ENCODE assay signal across 2 cellular contexts in the genomic region with DNA sequence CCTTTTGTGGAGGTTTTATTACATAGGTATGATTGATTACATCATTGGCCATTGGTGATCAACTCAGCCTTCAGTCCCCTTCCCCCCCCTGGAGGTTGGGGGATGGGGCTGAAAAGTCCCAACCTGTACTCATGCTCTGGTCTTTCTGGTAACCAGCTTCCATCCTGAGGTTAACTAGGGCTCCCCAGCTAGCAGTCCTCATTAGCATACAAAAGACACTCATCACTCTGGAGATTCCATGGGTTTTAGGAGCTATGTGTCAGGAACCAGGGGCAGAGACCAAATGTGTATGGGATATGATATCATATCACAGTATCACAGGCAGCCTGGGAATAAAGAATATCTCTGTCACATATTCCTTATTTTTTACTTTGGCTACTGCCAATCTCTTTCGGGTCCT.
A peak's percentile ranks its signal among the peaks of the same experiment; 100 is the strongest.
TF ChIP-seq lines count a peak whose summit lies in the region.

No MANE protein-coding gene starts in this region.

TF ChIP-seq in WTC11, 78 proteins besides CTCF, POLR2A, EP300 and RAD21:
- TF ChIP-seq ZNF396 (CRISPR knock-in tag; IDR thresholded peaks at IDR 0.05; ENCODE audit: borderline replicate concordance) (no peak), EMX1 (CRISPR knock-in tag; IDR thresholded peaks at IDR 0.05) (no peak), NR2C2 (CRISPR knock-in tag; IDR thresholded peaks at IDR 0.05) (no peak), NFE2L1 (CRISPR knock-in tag; IDR thresholded peaks at IDR 0.05) (no peak), TCF7 (CRISPR knock-in tag; IDR thresholded peaks at IDR 0.05; ENCODE audit: low read depth) (no peak), SOX15 (CRISPR knock-in tag; IDR thresholded peaks at IDR 0.05) (no peak)
- TF ChIP-seq, protein P1, sequence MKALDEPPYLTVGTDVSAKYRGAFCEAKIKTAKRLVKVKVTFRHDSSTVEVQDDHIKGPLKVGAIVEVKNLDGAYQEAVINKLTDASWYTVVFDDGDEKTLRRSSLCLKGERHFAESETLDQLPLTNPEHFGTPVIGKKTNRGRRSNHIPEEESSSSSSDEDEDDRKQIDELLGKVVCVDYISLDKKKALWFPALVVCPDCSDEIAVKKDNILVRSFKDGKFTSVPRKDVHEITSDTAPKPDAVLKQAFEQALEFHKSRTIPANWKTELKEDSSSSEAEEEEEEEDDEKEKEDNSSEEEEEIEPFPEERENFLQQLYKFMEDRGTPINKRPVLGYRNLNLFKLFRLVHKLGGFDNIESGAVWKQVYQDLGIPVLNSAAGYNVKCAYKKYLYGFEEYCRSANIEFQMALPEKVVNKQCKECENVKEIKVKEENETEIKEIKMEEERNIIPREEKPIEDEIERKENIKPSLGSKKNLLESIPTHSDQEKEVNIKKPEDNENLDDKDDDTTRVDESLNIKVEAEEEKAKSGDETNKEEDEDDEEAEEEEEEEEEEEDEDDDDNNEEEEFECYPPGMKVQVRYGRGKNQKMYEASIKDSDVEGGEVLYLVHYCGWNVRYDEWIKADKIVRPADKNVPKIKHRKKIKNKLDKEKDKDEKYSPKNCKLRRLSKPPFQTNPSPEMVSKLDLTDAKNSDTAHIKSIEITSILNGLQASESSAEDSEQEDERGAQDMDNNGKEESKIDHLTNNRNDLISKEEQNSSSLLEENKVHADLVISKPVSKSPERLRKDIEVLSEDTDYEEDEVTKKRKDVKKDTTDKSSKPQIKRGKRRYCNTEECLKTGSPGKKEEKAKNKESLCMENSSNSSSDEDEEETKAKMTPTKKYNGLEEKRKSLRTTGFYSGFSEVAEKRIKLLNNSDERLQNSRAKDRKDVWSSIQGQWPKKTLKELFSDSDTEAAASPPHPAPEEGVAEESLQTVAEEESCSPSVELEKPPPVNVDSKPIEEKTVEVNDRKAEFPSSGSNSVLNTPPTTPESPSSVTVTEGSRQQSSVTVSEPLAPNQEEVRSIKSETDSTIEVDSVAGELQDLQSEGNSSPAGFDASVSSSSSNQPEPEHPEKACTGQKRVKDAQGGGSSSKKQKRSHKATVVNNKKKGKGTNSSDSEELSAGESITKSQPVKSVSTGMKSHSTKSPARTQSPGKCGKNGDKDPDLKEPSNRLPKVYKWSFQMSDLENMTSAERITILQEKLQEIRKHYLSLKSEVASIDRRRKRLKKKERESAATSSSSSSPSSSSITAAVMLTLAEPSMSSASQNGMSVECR (CRISPR knock-in tag; IDR thresholded peaks at IDR 0.05; ENCODE audit: borderline replicate concordance) = no peak
- TF ChIP-seq, protein P2, sequence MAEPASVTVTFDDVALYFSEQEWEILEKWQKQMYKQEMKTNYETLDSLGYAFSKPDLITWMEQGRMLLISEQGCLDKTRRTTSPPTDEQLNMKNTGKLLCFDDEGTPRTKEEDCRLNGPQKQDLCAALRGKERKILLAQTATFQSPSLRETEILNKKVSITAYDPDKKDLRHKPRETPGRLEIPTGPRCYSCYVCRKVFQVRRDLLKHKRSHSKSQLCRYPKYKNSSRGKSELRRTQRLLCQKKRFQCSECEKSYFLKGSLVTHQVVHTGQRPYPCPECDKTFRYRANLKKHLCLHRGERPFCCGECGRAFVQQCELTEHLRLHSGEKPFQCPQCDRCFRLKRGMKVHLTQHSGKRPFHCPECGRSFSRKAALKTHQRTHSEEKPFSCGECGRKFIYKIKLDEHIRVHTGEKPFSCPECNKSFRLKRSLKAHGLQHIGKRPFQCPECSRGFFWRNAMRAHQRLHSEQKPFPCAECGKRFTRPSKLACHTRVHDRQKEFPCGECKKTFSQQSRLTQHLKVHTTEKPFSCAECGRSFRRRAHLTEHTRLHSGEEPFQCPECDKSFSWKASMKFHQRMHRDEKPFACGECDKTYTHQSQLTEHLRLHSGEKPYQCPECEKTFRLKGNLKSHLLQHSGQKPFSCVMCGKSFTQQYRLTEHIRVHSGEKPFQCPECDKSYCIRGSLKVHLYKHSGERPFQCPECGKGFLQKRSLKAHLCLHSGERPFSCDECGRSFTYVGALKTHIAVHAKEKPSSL (CRISPR knock-in tag; conservative IDR thresholded peaks at IDR 0.05) = no peak

TF ChIP-seq in H1, 55 proteins besides CTCF, POLR2A, EP300 and RAD21:
- TF ChIP-seq, protein P3, sequence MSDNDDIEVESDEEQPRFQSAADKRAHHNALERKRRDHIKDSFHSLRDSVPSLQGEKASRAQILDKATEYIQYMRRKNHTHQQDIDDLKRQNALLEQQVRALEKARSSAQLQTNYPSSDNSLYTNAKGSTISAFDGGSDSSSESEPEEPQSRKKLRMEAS (IDR thresholded peaks at IDR 0.05) = no peak
- TF ChIP-seq NRF1 (IDR thresholded peaks at IDR 0.05; ENCODE audit: low read depth, low read length) = no peak
- no peak for TF ChIP-seq JUND (IDR thresholded peaks at IDR 0.05; ENCODE audit: low read length)
- TF ChIP-seq RNF2 (IDR thresholded peaks at IDR 0.05; ENCODE audit: borderline replicate concordance, low read depth, low read length, missing control alignments, poor library complexity, severe bottlenecking) = no peak
- no peak for TF ChIP-seq HDAC2 (IDR thresholded peaks at IDR 0.05; ENCODE audit: borderline replicate concordance in 1 of 2, low read depth in 2 of 2, low read length in 2 of 2)
- TF ChIP-seq ASH2L (IDR thresholded peaks at IDR 0.05; ENCODE audit: low read length) = peak; percentile 3
- no peak for TF ChIP-seq KDM1A (IDR thresholded peaks at IDR 0.05; ENCODE audit: borderline replicate concordance, low read length)
- TF ChIP-seq, protein P4, sequence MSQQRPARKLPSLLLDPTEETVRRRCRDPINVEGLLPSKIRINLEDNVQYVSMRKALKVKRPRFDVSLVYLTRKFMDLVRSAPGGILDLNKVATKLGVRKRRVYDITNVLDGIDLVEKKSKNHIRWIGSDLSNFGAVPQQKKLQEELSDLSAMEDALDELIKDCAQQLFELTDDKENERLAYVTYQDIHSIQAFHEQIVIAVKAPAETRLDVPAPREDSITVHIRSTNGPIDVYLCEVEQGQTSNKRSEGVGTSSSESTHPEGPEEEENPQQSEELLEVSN (IDR thresholded peaks at IDR 0.05) = no peak
